8 cellular contexts compared by ENCODE assay signal in the genomic region with DNA sequence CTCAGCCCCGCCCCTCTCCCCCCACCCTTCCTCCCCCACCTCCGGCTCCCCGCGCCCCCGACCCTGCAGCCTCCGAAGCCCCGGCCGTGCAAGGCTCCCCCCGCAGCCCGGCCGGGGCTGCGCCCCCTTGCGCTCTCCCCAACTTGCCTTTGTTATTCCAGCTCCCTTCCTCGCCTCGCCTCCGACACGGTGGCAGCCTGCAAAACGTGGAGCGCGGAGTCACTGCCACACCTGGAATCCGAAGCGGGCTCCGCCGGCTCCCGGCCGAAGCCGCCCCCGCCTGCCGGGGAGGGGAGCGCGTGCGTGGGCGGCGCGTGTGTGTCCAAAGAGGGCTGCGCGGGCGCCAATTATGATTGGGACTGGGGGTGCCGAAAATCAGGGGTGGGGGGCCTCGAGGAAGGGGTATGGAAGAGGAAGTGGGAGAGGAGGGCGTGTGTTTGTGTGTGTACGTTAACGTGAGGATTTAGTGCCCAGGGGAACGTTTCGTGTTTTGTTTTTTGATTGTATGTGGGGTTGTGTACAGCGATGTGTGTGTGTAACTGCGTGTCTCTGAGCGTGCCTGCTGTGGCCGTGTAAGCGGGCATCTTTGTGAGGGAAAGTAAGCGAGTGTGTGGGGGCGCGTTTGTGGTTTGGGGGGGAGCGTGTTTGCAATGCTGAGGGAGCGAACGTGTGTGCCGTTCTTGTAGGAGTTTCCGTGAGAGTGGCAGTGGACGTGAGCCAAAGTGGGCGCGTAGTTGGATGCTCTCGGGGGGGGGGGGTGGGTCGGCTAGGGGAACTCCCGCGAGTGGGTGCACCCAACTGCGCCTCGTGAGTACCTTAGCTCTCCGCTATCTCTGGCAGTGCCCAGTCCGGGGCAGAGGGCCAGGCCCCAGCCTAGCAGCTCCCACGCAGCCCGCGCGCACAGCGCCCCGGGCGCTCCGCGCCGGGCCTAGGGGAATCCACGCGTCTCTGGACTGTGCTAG. TPM values are rescaled to one million over a fixed set of nuclear protein-coding genes. Genes with fewer than 3 reads are reported as not detected.
DNase-seq lines count a peak whose midpoint lies in the region; ATAC-seq and TF ChIP-seq lines count a peak whose summit lies in the region.

No MANE protein-coding gene starts in this region.

- TF ChIP-seq RAD21 in SK-N-SH (IDR thresholded peaks at IDR 0.05; ENCODE audit: low read length), result peak; percentile 67

- H3K27ac ChIP-seq in SK-N-SH (ENCODE audit: low read depth in 2 of 2, low read length in 1 of 2) (peak overlapping the region; percentile 88 to 97; a peak in 3 of 4 replicates), neuronal stem cell (replicated peaks; ENCODE audit: low read length) (no peak overlapping the region), stomach smooth muscle (ENCODE audit: low read length) (peak overlapping the region; percentile 86)

- H3K23ac ChIP-seq in neuronal stem cell (ENCODE audit: low read depth, low read length, poor library complexity), result peak overlapping the region; percentile 37

- no peaks in the 10 kb centered on the region for H3K9me2 ChIP-seq in SK-N-SH

- peaks cover 36% of the 10 kb centered on the region for H3K79me2 ChIP-seq in SK-N-SH (ENCODE audit: insufficient read depth)

- WGBS in SK-N-SH (ENCODE audit: low lambda C conversion rate), result 3% methylated on average over 48 of the region's 81 CpGs
- WGBS in neuronal stem cell (ENCODE audit: extremely low coverage in 2 of 2, insufficient read length in 2 of 2, insufficient replicate concordance in 1 of 2), 2 donors, result no CpG with 5 or more reads among the region's 81 CpGs

- CTCF ChIA-PET in SK-N-SH (lab: Yijun Ruan, JAX), result interaction anchor here (0.6 to 14.5 kb wide), 41 partner anchors 11 to 1020 kb away, joined by 3 to 129 read pairs (median 4); no protein-coding TSS in a partner anchor

- peaks cover 22% of the 10 kb centered on the region for H4K20me1 ChIP-seq in SK-N-SH (ENCODE audit: insufficient read depth)

- no peak overlapping the region for H2BK5ac ChIP-seq in neuronal stem cell (ENCODE audit: low read length)

- no peak overlapping the region for H4K91ac ChIP-seq in neuronal stem cell (ENCODE audit: low read depth, low read length, poor library complexity)

- POLR2A ChIA-PET in SK-N-SH (lab: Yijun Ruan, JAX), result interaction anchor here (0.7 to 1.8 kb wide), 12 partner anchors 43 to 1020 kb away, joined by 3 to 11 read pairs (median 4); no protein-coding TSS in a partner anchor

- H3K4me3 ChIP-seq in SK-N-SH (ENCODE audit: low read depth in 2 of 2, low read length in 1 of 2) (peak overlapping the region; percentile 93 to 99), neuronal stem cell (ENCODE audit: low read length in 2 of 2) (peak overlapping the region; percentile 72 to 76), stomach smooth muscle (ENCODE audit: low read length in 2 of 2) (peak overlapping the region; percentile 74 to 95)

- peak overlapping the region; percentile 99 for H3K18ac ChIP-seq in neuronal stem cell (ENCODE audit: low read length)

- H4K8ac ChIP-seq in neuronal stem cell (ENCODE audit: low read depth, low read length), result peak overlapping the region; percentile 74

- peaks cover 6 to 31% of the 10 kb centered on the region in 2 experiments for H3K4me1 ChIP-seq in SK-N-SH (ENCODE audit: control insufficient read depth in 1 of 2, insufficient read depth in 2 of 2, low read depth in 1 of 2, low read length in 1 of 2)
- peaks cover 16 to 29% of the 10 kb centered on the region in 2 donors for H3K4me1 ChIP-seq in neuronal stem cell (ENCODE audit: control insufficient read depth in 2 of 2, insufficient read depth in 1 of 2, low read depth in 1 of 2, low read length in 2 of 2)
- H3K4me1 ChIP-seq in stomach smooth muscle (ENCODE audit: control insufficient read depth, insufficient read depth, low read length), result peaks cover 30% of the 10 kb centered on the region

- peak overlapping the region; percentile 93 for H2BK120ac ChIP-seq in neuronal stem cell (ENCODE audit: low read depth, low read length)

- ATAC-seq in HG03196 (IDR thresholded peaks at IDR 0.05; ENCODE audit: unreplicated experiment), result no peak

- no peaks in the 10 kb centered on the region for H3K27me3 Mint-ChIP-seq in activated naive CD4-positive, alpha-beta T cell treated with anti-CD3 and anti-CD28 coated beads, Interleukin-2, amount 50 U/mL, for 24 hours

- peak overlapping the region; percentile 78 for H2AK5ac ChIP-seq in neuronal stem cell (ENCODE audit: low read depth, low read length)

- TF ChIP-seq CTCF in SK-N-SH (IDR thresholded peaks at IDR 0.05), result peak; percentile 21; the same call in 1 of the 2 replicates

- peak overlapping the region; percentile 94 for H2BK12ac ChIP-seq in neuronal stem cell (ENCODE audit: low read length)

- H3K9ac ChIP-seq in SK-N-SH (peak overlapping the region; percentile 70), neuronal stem cell (ENCODE audit: low read depth, low read length, poor library complexity) (peak overlapping the region; percentile 82), stomach smooth muscle (ENCODE audit: low read length in 2 of 2) (peak overlapping the region; percentile 67 to 74)

- H3K4me2 ChIP-seq in SK-N-SH (peak overlapping the region; percentile 89), neuronal stem cell (ENCODE audit: insufficient read depth, low read length, poor library complexity, severe bottlenecking) (peak overlapping the region; percentile 95)

- H3K9me3 Mint-ChIP-seq in activated naive CD4-positive, alpha-beta T cell treated with anti-CD3 and anti-CD28 coated beads, Interleukin-2, amount 50 U/mL, for 24 hours, result no peaks in the 10 kb centered on the region

- H3K79me1 ChIP-seq in neuronal stem cell (ENCODE audit: low read depth, low read length), result peaks cover 5% of the 10 kb centered on the region

- peak overlapping the region; percentile 90 for H3K4ac ChIP-seq in neuronal stem cell (ENCODE audit: low read length)

- peak overlapping the region; percentile 33 for H3K27ac Mint-ChIP-seq in activated naive CD4-positive, alpha-beta T cell treated with anti-CD3 and anti-CD28 coated beads, Interleukin-2, amount 50 U/mL, for 24 hours

- H2BK15ac ChIP-seq in neuronal stem cell (ENCODE audit: low read length), result peak overlapping the region; percentile 91

- no peaks in the 10 kb centered on the region for H3K27me3 ChIP-seq in SK-N-SH (ENCODE audit: insufficient read depth)
- H3K27me3 ChIP-seq in neuronal stem cell (ENCODE audit: control insufficient read depth in 3 of 3, insufficient read depth in 3 of 3, low read depth in 1 of 3, low read length in 3 of 3), result peaks cover 0 to 2% (median 0%) of the 10 kb centered on the region in 3 experiments
- no peaks in the 10 kb centered on the region for H3K27me3 ChIP-seq in stomach smooth muscle (ENCODE audit: control insufficient read depth in 1 of 2, insufficient read depth in 2 of 2, low read length in 2 of 2)

- H3K36me3 Mint-ChIP-seq in activated naive CD4-positive, alpha-beta T cell treated with anti-CD3 and anti-CD28 coated beads, Interleukin-2, amount 50 U/mL, for 24 hours, result no peaks in the 10 kb centered on the region

- H3K14ac ChIP-seq in neuronal stem cell (ENCODE audit: low read length), result peak overlapping the region; percentile 82

- H2AFZ ChIP-seq in SK-N-SH (ENCODE audit: low read depth) (peak overlapping the region; percentile 75), neuronal stem cell (ENCODE audit: low read length) (peak overlapping the region; percentile 99)

- H3K36me3 ChIP-seq in SK-N-SH (replicated peaks in 1 of 2; ENCODE audit: control insufficient read depth in 1 of 2, insufficient read depth in 2 of 2, low read length in 1 of 2), result no peaks in the 10 kb centered on the region
- no peaks in the 10 kb centered on the region for H3K36me3 ChIP-seq in neuronal stem cell (replicated peaks in 1 of 2; ENCODE audit: control insufficient read depth in 2 of 2, insufficient read depth in 2 of 2, low read length in 2 of 2)
- H3K36me3 ChIP-seq in stomach smooth muscle (ENCODE audit: control insufficient read depth in 2 of 2, insufficient read depth in 2 of 2, low read length in 2 of 2), result no peaks in the 10 kb centered on the region

- H3F3A ChIP-seq in SK-N-SH (replicated peaks; ENCODE audit: insufficient read depth), result peaks cover 7% of the 10 kb centered on the region

- H3K4me3 Mint-ChIP-seq in activated naive CD4-positive, alpha-beta T cell treated with anti-CD3 and anti-CD28 coated beads, Interleukin-2, amount 50 U/mL, for 24 hours, result peak overlapping the region; percentile 89

- DNase-seq in DMS53 (lab: John Stamatoyannopoulos, UW) (peak; percentile 91), LHCN-M2 (ENCODE audit: low read depth) (peak; percentile 82), SK-N-SH (peak; percentile 97), globus pallidus (ENCODE audit: low spot score) (peak; percentile 80), neuronal stem cell (ENCODE audit: low spot score) (peak; percentile 98)

- H3K4me1 Mint-ChIP-seq in activated naive CD4-positive, alpha-beta T cell treated with anti-CD3 and anti-CD28 coated beads, Interleukin-2, amount 50 U/mL, for 24 hours, result peaks cover 47% of the 10 kb centered on the region

- H3K9me3 ChIP-seq in SK-N-SH, result no peaks in the 10 kb centered on the region
- H3K9me3 ChIP-seq in neuronal stem cell (replicated peaks in 1 of 2; ENCODE audit: control insufficient read depth in 2 of 2, insufficient read depth in 1 of 2, low read depth in 1 of 2, low read length in 2 of 2), result no peaks in the 10 kb centered on the region
- H3K9me3 ChIP-seq in stomach smooth muscle (ENCODE audit: control insufficient read depth in 2 of 2, low read length in 2 of 2), result no peaks in the 10 kb centered on the region

- peak; percentile 31 to 71; a peak in 1 of 4 replicates for TF ChIP-seq EP300 in SK-N-SH (IDR thresholded peaks at IDR 0.05; ENCODE audit: borderline replicate concordance in 1 of 2, low read depth in 1 of 2, low read length in 1 of 2)

TF ChIP-seq in SK-N-SH, 30 proteins besides CTCF, POLR2A, EP300 and RAD21 (continues in another document):
- no peak for TF ChIP-seq EZH2phosphoT487 (IDR thresholded peaks at IDR 0.05; ENCODE audit: borderline replicate concordance, low read depth)
- TF ChIP-seq, protein P1, sequence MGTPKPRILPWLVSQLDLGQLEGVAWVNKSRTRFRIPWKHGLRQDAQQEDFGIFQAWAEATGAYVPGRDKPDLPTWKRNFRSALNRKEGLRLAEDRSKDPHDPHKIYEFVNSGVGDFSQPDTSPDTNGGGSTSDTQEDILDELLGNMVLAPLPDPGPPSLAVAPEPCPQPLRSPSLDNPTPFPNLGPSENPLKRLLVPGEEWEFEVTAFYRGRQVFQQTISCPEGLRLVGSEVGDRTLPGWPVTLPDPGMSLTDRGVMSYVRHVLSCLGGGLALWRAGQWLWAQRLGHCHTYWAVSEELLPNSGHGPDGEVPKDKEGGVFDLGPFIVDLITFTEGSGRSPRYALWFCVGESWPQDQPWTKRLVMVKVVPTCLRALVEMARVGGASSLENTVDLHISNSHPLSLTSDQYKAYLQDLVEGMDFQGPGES (IDR thresholded peaks at IDR 0.05; ENCODE audit: low read depth, low read length), result no peak
- TF ChIP-seq TEAD4 (IDR thresholded peaks at IDR 0.05; ENCODE audit: borderline replicate concordance, insufficient read depth), result peak; percentile 61; the same call in 1 of the 2 replicates

RNA-seq across cellular contexts. Expression of a gene that starts 1.2 kb away (rescaled TPM):
- total RNA-seq in LHCN-M2 (2014; rRNA removed), result 10.6 and 12.5 TPM in 2 replicates
- polyA plus RNA-seq in LHCN-M2 (2012), result 15.8 TPM
- polyA plus RNA-seq in SK-N-SH (2012; rRNA removed), result 6.6 and 23.5 TPM in 2 replicates
- 13.6 and 23.5 TPM in 2 replicates for polyA plus RNA-seq in SK-N-SH (2012; cell fraction: cytosol; rRNA removed)
- 39.0 and 44.8 TPM in 2 replicates for polyA plus RNA-seq in SK-N-SH (2012; cell fraction: nucleus; rRNA removed)
- 21.6 TPM for polyA plus RNA-seq in neuronal stem cell (2013, experiment 1 of 2)
- 24.3 TPM for polyA plus RNA-seq in neuronal stem cell (2013, experiment 2 of 2)
